Comparison of ENCODE assay signal across 18 cellular contexts in genomic region chr19:34995551-34995950, GRCh38. TPM values are rescaled to one million over a fixed set of nuclear protein-coding genes. Genes with fewer than 3 reads are reported as not detected.
DNase-seq lines count a peak whose midpoint lies in the region; ATAC-seq and TF ChIP-seq lines count a peak whose summit lies in the region.
"Had no signal": no experiment of that assay in that cellular context is flagged by ENCODE, and none has a peak within 500 bp of the region (broad histone marks: within the 10 kb centered on the region; RNA-seq: fewer than 3 reads in every experiment).

No MANE protein-coding gene starts in this region.

- intact Hi-C loops in Calu3 (cut with micrococcal nuclease; ENCODE audit: unreplicated experiment) = no loop called here

- H3K9ac ChIP-seq in skeletal muscle tissue (ENCODE audit: low read depth in 1 of 3, low read length in 3 of 3) = peak overlapping the region; percentile 86 to 87 (median 87)

- peaks cover 8 to 50% (median 22%) of the 10 kb centered on the region in 4 donors for H3K4me1 Mint-ChIP-seq in CD4-positive, CD25-positive, alpha-beta regulatory T cell
- H3K4me1 Mint-ChIP-seq in Calu3 (ENCODE audit: low read depth, unreplicated experiment) = peaks cover 40% of the 10 kb centered on the region

- no peaks in the 10 kb centered on the region for H3K9me3 ChIP-seq in CD4-positive, CD25-positive, alpha-beta regulatory T cell (ENCODE audit: control insufficient read depth in 2 of 2, low read length in 2 of 2)
- no peaks in the 10 kb centered on the region for H3K9me3 ChIP-seq in skeletal muscle tissue (ENCODE audit: control insufficient read depth in 3 of 3, low read length in 3 of 3)

- CTCF ChIA-PET in Calu3 (lab: Charles Lee) = interaction anchor here (0.5 to 1.9 kb wide), 9 partner anchors 11 to 736 kb away, joined by 3 to 8 read pairs (median 5); no protein-coding TSS in a partner anchor
- CTCF ChIA-PET in RWPE1 (lab: Yijun Ruan, JAX) = interaction anchor here (0.6 to 1.1 kb wide), 3 partner anchors 23 to 94 kb away, joined by 3 read pairs; no protein-coding TSS in a partner anchor

- BruUV-seq in Calu3 (replicated peaks; lab: Mats Ljungman, UMichigan) = no TSS peak

- no peak for DNase-seq in CD4-positive, CD25-positive, alpha-beta regulatory T cell
- DNase-seq in Calu3 = peak; percentile 48
- no peak for DNase-seq in left lobe of liver (ENCODE audit: low spot score)
- no peak for DNase-seq in C1 segment of cervical spinal cord (lab: John Stamatoyannopoulos, UW)
- no peak for DNase-seq in RWPE1 (ENCODE audit: low spot score)
- DNase-seq in pons (ENCODE audit: low spot score) = no peak
- DNase-seq: activated CD4-positive, CD25-positive, alpha-beta regulatory T cell; CD8-positive, alpha-beta memory T cell; cerebellar nuclear complex; foreskin fibroblast; mesenchymal stem cell; NCI-H1105 treated with DMSO at 0.1 percent for 48 hours; NCI-H2171; stimulated activated CD4-positive, alpha-beta T cell treated with anti-CD3 and anti-CD28 coated beads, Interleukin-15, amount 100 ng/mL, for 24 hours; substantia nigra had no signal

- peak overlapping the region in 2 of 3 donors; percentile 94 to 98 for H3K27ac Mint-ChIP-seq in CD4-positive, CD25-positive, alpha-beta regulatory T cell
- peak overlapping the region; percentile 39 for H3K27ac Mint-ChIP-seq in Calu3 (ENCODE audit: unreplicated experiment)

- peaks cover 5% of the 10 kb centered on the region for H3K27me3 Mint-ChIP-seq in CD4-positive, CD25-positive, alpha-beta regulatory T cell
- H3K27me3 Mint-ChIP-seq in Calu3 (ENCODE audit: unreplicated experiment) = no peaks in the 10 kb centered on the region

- no peak for TF ChIP-seq CTCF in Calu3 (IDR thresholded peaks at IDR 0.05; ENCODE audit: unreplicated experiment)
- no peak for TF ChIP-seq CTCF in RWPE1 (conservative IDR thresholded peaks at IDR 0.05; ENCODE audit: low read depth)

- ATAC-seq in CD4-positive, CD25-positive, alpha-beta regulatory T cell (ENCODE audit: low read depth in 2 of 2) = no peak
- ATAC-seq in left lobe of liver = peak; percentile 6

- H3K36me3 ChIP-seq in CD4-positive, CD25-positive, alpha-beta regulatory T cell (ENCODE audit: control insufficient read depth, insufficient read depth, low read length) = no peaks in the 10 kb centered on the region
- H3K36me3 ChIP-seq in skeletal muscle tissue (ENCODE audit: control insufficient read depth in 3 of 3, insufficient read depth in 3 of 3, low read length in 3 of 3) = peaks cover 0 to 6% (median 5%) of the 10 kb centered on the region in 3 donors

- peaks cover 0 to 2% (median 0%) of the 10 kb centered on the region in 7 donors for H3K9me3 Mint-ChIP-seq in CD4-positive, CD25-positive, alpha-beta regulatory T cell
- no peaks in the 10 kb centered on the region for H3K9me3 Mint-ChIP-seq in Calu3 (ENCODE audit: low read depth, unreplicated experiment)
- H3K9me3 Mint-ChIP-seq: CD8-positive, alpha-beta memory T cell had no signal

- peak overlapping the region in 1 of 4 donors; percentile 24 for H3K4me3 Mint-ChIP-seq in CD4-positive, CD25-positive, alpha-beta regulatory T cell
- no peak overlapping the region for H3K4me3 Mint-ChIP-seq in Calu3 (ENCODE audit: low read depth, unreplicated experiment)

- peaks cover 47% of the 10 kb centered on the region for H3K4me1 ChIP-seq in CD4-positive, CD25-positive, alpha-beta regulatory T cell (ENCODE audit: control insufficient read depth, insufficient read depth, low read length, poor library complexity, severe bottlenecking)
- peaks cover 23 to 52% (median 35%) of the 10 kb centered on the region in 3 donors for H3K4me1 ChIP-seq in skeletal muscle tissue (ENCODE audit: control insufficient read depth in 3 of 3, insufficient read depth in 3 of 3, low read length in 3 of 3)

- no peak overlapping the region for H3K4me3 ChIP-seq in CD4-positive, CD25-positive, alpha-beta regulatory T cell (ENCODE audit: low read depth, low read length)
- H3K4me3 ChIP-seq in skeletal muscle tissue (ENCODE audit: low read length in 3 of 3) = peak overlapping the region; percentile 68 to 78 (median 76)

- POLR2A ChIA-PET in RWPE1 (lab: Yijun Ruan, JAX; ENCODE audit: low non-redundant PET) = no interaction called here

- no peaks in the 10 kb centered on the region for H3K36me3 Mint-ChIP-seq in CD4-positive, CD25-positive, alpha-beta regulatory T cell
- H3K36me3 Mint-ChIP-seq in Calu3 (ENCODE audit: insufficient read depth, unreplicated experiment) = peaks cover 28% of the 10 kb centered on the region
- H3K36me3 Mint-ChIP-seq: CD8-positive, alpha-beta memory T cell had no signal

- H3K27me3 ChIP-seq in CD4-positive, CD25-positive, alpha-beta regulatory T cell (ENCODE audit: control insufficient read depth, insufficient read depth, low read length) = no peaks in the 10 kb centered on the region
- no peaks in the 10 kb centered on the region for H3K27me3 ChIP-seq in skeletal muscle tissue (ENCODE audit: control insufficient read depth in 3 of 3, insufficient read depth in 3 of 3, low read length in 3 of 3)

- H3K27ac ChIP-seq in CD4-positive, CD25-positive, alpha-beta regulatory T cell (ENCODE audit: insufficient read depth, low read length, poor library complexity, severe bottlenecking) = no peak overlapping the region
- H3K27ac ChIP-seq in skeletal muscle tissue (ENCODE audit: low read depth, low read length) (peak overlapping the region; percentile 94), RWPE1 (no peak overlapping the region)

RNA-seq across cellular contexts. Expression of gene GRAMD1A, which starts 4.6 kb away (rescaled TPM):
- 179 TPM for total RNA-seq in CD4-positive, CD25-positive, alpha-beta regulatory T cell
- polyA plus RNA-seq in CD4-positive, CD25-positive, alpha-beta regulatory T cell = 10 to 100 TPM; 25.7 to 39.4 (median 32.1) TPM
- total RNA-seq in Calu3 (2022) (114 and 126 TPM in 2 replicates), left lobe of liver (17.8 TPM), skeletal muscle tissue (17.7 TPM)

RNA-seq across cellular contexts. Expression of gene ZNF792, which starts 31.5 kb away (rescaled TPM):
- 16.2 TPM for total RNA-seq in CD4-positive, CD25-positive, alpha-beta regulatory T cell
- 10 to 100 TPM; 15.5 to 24.7 (median 19.9) TPM for polyA plus RNA-seq in CD4-positive, CD25-positive, alpha-beta regulatory T cell
- total RNA-seq in Calu3 (2022) = 9.1 and 9.3 TPM in 2 replicates
- 2.9 TPM for total RNA-seq in left lobe of liver
- 7.8 TPM for total RNA-seq in skeletal muscle tissue

RNA-seq across cellular contexts. Expression of gene SCN1B, which starts 34.7 kb away (rescaled TPM):
- total RNA-seq in CD4-positive, CD25-positive, alpha-beta regulatory T cell = 2.0 TPM
- under 1 TPM in 3 of 4 donors, not detected in 1; 0.08 to 0.23 (median 0.11) TPM for polyA plus RNA-seq in CD4-positive, CD25-positive, alpha-beta regulatory T cell
- total RNA-seq in Calu3 (2022) (1.4 and 2.1 TPM in 2 replicates), left lobe of liver (4.5 TPM), skeletal muscle tissue (1.6 TPM)

RNA-seq across cellular contexts. Expression of gene HPN, which starts 46.0 kb away (rescaled TPM):
- total RNA-seq in CD4-positive, CD25-positive, alpha-beta regulatory T cell = not detected
- polyA plus RNA-seq in CD4-positive, CD25-positive, alpha-beta regulatory T cell = under 1 TPM in 2 of 4 donors, not detected in 2; 0.54 to 0.70 TPM
- total RNA-seq in Calu3 (2022) = 1.4 and 2.2 TPM in 2 replicates
- 564 TPM for total RNA-seq in left lobe of liver
- 0.52 TPM for total RNA-seq in skeletal muscle tissue
- total RNA-seq: CD8-positive, alpha-beta memory T cell; RPMI7951; T-helper 1 cell treated with Interleukin-12 subunit alpha and Interleukin-12 subunit beta and Interleukin-4 antibody, amounts not matched to agents 30 ng/mL and 1 ng/mL, for 36 hours had no signal
